Comparison of ENCODE assay signal across 2 cellular contexts in genomic region chr1:212504171-212504803, GRCh38.
TF ChIP-seq lines count a peak whose summit lies in the region.

No MANE protein-coding gene starts in this region.

TF ChIP-seq in HCT116, 20 proteins besides CTCF, POLR2A, EP300 and RAD21:
- TF ChIP-seq FOSL1 (IDR thresholded peaks at IDR 0.05; ENCODE audit: low read depth): no peak
- TF ChIP-seq SRF (IDR thresholded peaks at IDR 0.05; ENCODE audit: low read depth): no peak
- TF ChIP-seq EGR1 (IDR thresholded peaks at IDR 0.05; ENCODE audit: low read depth): no peak
- TF ChIP-seq POLR2AphosphoS5 (IDR thresholded peaks at IDR 0.05; ENCODE audit: low read depth, low read length): no peak
- no peak for TF ChIP-seq CBX3 (IDR thresholded peaks at IDR 0.05; ENCODE audit: low read depth)
- TF ChIP-seq EZH2phosphoT487 (IDR thresholded peaks at IDR 0.05; ENCODE audit: borderline replicate concordance): no peak
- no peak for TF ChIP-seq CEBPB (IDR thresholded peaks at IDR 0.05; ENCODE audit: low read depth)
- TF ChIP-seq SIN3A (IDR thresholded peaks at IDR 0.05; ENCODE audit: low read depth): no peak
- no peak for TF ChIP-seq ZNF274 (IDR thresholded peaks at IDR 0.05; ENCODE audit: low read depth, low read length)
- no peak for TF ChIP-seq REST (IDR thresholded peaks at IDR 0.05; ENCODE audit: low read depth)
- TF ChIP-seq ZBTB33 (IDR thresholded peaks at IDR 0.05; ENCODE audit: extremely low read depth, insufficient replicate concordance, low read length): no peak
- no peak for TF ChIP-seq TCF7L2 (IDR thresholded peaks at IDR 0.05; ENCODE audit: borderline replicate concordance, extremely low read depth, insufficient read depth, insufficient read length)
- TF ChIP-seq SP1 (IDR thresholded peaks at IDR 0.05; ENCODE audit: low read depth): no peak
- no peak for TF ChIP-seq JUND (IDR thresholded peaks at IDR 0.05)
- no peak for TF ChIP-seq YY1 (IDR thresholded peaks at IDR 0.05; ENCODE audit: extremely low read depth, insufficient replicate concordance, low read depth, low read length)
- TF ChIP-seq ELF1 (IDR thresholded peaks at IDR 0.05; ENCODE audit: borderline replicate concordance, low read depth): no peak
- TF ChIP-seq ZFX (IDR thresholded peaks at IDR 0.05): no peak
- no peak for TF ChIP-seq MAX (IDR thresholded peaks at IDR 0.05)

TF ChIP-seq in GM12878, 131 proteins besides CTCF, POLR2A, EP300 and RAD21:
- TF ChIP-seq E2F4 (IDR thresholded peaks at IDR 0.05; ENCODE audit: low read depth, low read length) (no peak), KDM1A (IDR thresholded peaks at IDR 0.05; ENCODE audit: borderline replicate concordance) (no peak), BMI1 (IDR thresholded peaks at IDR 0.05; ENCODE audit: borderline replicate concordance) (no peak), ZSCAN29 (IDR thresholded peaks at IDR 0.05) (no peak), ATF7 (IDR thresholded peaks at IDR 0.05; ENCODE audit: low read depth) (no peak), ZBTB11 (CRISPR knock-in tag; IDR thresholded peaks at IDR 0.05) (no peak), USF2 (IDR thresholded peaks at IDR 0.05; ENCODE audit: borderline replicate concordance, low read depth, low read length) (no peak), CBX3 (IDR thresholded peaks at IDR 0.05; ENCODE audit: borderline replicate concordance, low read depth) (no peak), RELB (IDR thresholded peaks at IDR 0.05; ENCODE audit: low read depth) (no peak), EGR1 (IDR thresholded peaks at IDR 0.05; ENCODE audit: borderline replicate concordance in 1 of 2, low read depth in 2 of 2, low read length in 2 of 2) (no peak), BACH1 (IDR thresholded peaks at IDR 0.05; ENCODE audit: borderline replicate concordance) (no peak), ATF3 (IDR thresholded peaks at IDR 0.05; ENCODE audit: borderline replicate concordance, extremely low read depth, low read depth, low read length) (no peak), NFYA (IDR thresholded peaks at IDR 0.05; ENCODE audit: borderline replicate concordance, low read depth, low read length) (no peak), STAT3 (IDR thresholded peaks at IDR 0.05; ENCODE audit: low read depth, low read length) (no peak), MXI1 (IDR thresholded peaks at IDR 0.05; ENCODE audit: low read depth, low read length) (no peak)
